ENCODE assay signal across 8 cellular contexts in genomic region chr4:78951862-78952472, GRCh38. TPM values are rescaled to one million over a fixed set of nuclear protein-coding genes. Genes with fewer than 3 reads are reported as not detected.
DNase-seq lines count a peak whose midpoint lies in the region; ATAC-seq lines count a peak whose summit lies in the region.

No MANE protein-coding gene starts in this region.

- peak; percentile 84 for ATAC-seq in GM21717 (IDR thresholded peaks at IDR 0.05; ENCODE audit: unreplicated experiment)

- DNase-seq in activated T-cell treated with anti-CD3 and anti-CD28 coated beads for 1 hour (ENCODE audit: low read depth) (peak; percentile 18), Kasumi-1 (lab: John Stamatoyannopoulos, UW) (peak; percentile 69 to 76), SKM-1 (lab: John Stamatoyannopoulos, UW; ENCODE audit: unreplicated experiment) (peak; percentile 20), dermis microvascular lymphatic vessel endothelial cell (ENCODE audit: low read depth in 2 of 2) (peak; percentile 29 to 45), medulla oblongata (ENCODE audit: extremely low spot score) (peak; percentile 77), mesenteric fat pad (ENCODE audit: low spot score) (no peak)
- DNase-seq in activated T-cell treated with anti-CD3 and anti-CD28 coated beads, Interleukin-2, amount 50 U/mL, for 48 hours, result no peak

RNA-seq across cellular contexts. Expression of gene PAQR3, which starts 12.7 kb away (rescaled TPM):
- total RNA-seq in dermis microvascular lymphatic vessel endothelial cell (15.9 and 27.1 TPM in 2 replicates), mesenteric fat pad (7.2 TPM)

Comparison
In these comparisons a context has a peak if more than half of its experiments do, and no peak if none do; other contexts are left out.
1. DNase-seq: peak in activated T-cell treated with anti-CD3 and anti-CD28 coated beads for 1 hour (single experiment), Kasumi-1 (2 of 2), SKM-1 (single experiment), dermis microvascular lymphatic vessel endothelial cell (2 of 2) and medulla oblongata (single experiment); none in activated T-cell treated with anti-CD3 and anti-CD28 coated beads, Interleukin-2, amount 50 U/mL, for 48 hours (0 of 2) and mesenteric fat pad (single experiment).